ENCODE assay signal across 10 cellular contexts in the genomic region with DNA sequence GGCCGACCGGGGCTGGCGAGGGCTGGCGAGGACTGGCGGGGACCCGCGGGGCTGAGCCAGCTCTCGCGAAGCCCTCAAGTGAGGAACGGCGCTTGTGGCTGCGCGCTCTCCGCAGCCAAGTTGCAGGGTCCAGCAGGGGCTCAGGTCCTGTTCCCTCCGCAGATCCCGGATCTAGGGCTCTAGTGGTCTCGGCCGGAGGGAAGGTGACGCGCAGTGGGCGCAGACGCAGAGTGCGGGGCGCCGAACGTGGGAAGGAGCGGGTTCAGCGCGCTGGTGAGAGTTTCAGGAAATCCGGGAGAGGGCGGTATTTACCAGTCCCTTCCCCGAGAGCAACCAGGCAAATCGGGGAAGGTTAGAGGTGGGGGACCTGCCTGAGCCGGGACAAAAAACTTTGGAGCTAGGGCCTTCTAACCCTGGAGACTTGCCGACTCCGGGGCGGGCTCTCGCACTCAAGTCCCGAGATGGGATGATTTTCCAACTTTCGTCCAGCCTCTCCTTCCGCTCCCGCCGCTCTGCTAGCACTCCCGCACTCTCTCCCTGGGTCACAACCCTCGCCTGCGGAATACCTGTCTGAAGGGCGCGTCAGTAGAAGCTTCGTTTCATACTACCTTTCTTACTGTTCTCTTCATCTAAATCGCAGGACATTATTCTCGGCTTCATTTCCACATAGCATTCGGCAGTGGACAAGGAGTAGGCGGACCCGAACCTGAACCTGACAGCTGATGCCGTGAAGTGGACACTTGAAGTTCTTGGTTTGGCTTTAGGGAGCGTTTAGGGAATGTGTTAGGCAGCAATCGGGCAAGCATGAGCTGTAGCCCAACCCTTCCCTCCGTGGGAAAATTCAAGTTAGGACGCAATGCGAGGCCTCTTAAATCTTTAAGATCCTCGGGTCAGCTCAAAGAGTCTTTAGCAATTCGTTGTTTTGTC. TPM values are rescaled to one million over a fixed set of nuclear protein-coding genes. Genes with fewer than 3 reads are reported as not detected.
DNase-seq lines count a peak whose midpoint lies in the region; ATAC-seq, FAIRE-seq and TF ChIP-seq lines count a peak whose summit lies in the region.
"Had no signal": no experiment of that assay in that cellular context is flagged by ENCODE, and none has a peak within 500 bp of the region (broad histone marks: within the 10 kb centered on the region; RNA-seq: fewer than 3 reads in every experiment).

No MANE protein-coding gene starts in this region.

- no peaks in the 10 kb centered on the region for H3K79me2 ChIP-seq in PC-3 (ENCODE audit: low read length)

- no peak for FAIRE-seq in GM12892 (lab: Jason Lieb, UNC)
- FAIRE-seq: G401.6 had no signal

- H3K4me3 ChIP-seq in PC-3 (ENCODE audit: low read length), result peak overlapping the region; percentile 82

- no peaks in the 10 kb centered on the region for H3F3A ChIP-seq in PC-3 (ENCODE audit: low read length, unreplicated experiment)

- H3K4me1 ChIP-seq in PC-3 (ENCODE audit: insufficient read depth, low read length), result peaks cover 15% of the 10 kb centered on the region

- H3K4me2 ChIP-seq in PC-3 (ENCODE audit: low read length), result peak overlapping the region; percentile 99

- H3K9ac ChIP-seq in PC-3 (ENCODE audit: low read length), result peak overlapping the region; percentile 36

- no peaks in the 10 kb centered on the region for H3K9me3 ChIP-seq in PC-3 (ENCODE audit: low read length)

- H3K27ac ChIP-seq in PC-3 (ENCODE audit: low read length), result no peak overlapping the region

- POLR2A ChIA-PET in PC-3 (lab: Charles Lee; ENCODE audit: unreplicated experiment), result no interaction called here

- DNase-seq in activated T-cell treated with anti-CD3 and anti-CD28 coated beads, Interleukin-2, amount 50 U/mL, for 48 hours, result peak; percentile 20 to 22
- DNase-seq in activated T-cell treated with anti-CD3 and anti-CD28 coated beads, Interleukin-2, amount 50 U/mL, for 1 hour, result no peak
- DNase-seq in PC-3, result peak; percentile 73
- DNase-seq in fibroblast of the conjunctiva (ENCODE audit: low read depth), result peak; percentile 16
- peak; percentile 91 for DNase-seq in retina
- no peak for DNase-seq in GM12892 (ENCODE audit: insufficient read length)
- DNase-seq in hypothalamus (lab: John Stamatoyannopoulos, UW), result no peak

- no TSS peak for BruUV-seq in PC-3 (replicated peaks; lab: Mats Ljungman, UMichigan)

- H2AFZ ChIP-seq in PC-3 (ENCODE audit: low read length), result peak overlapping the region; percentile 98

- peak; percentile 93 for ATAC-seq in PC-3
- no peak for ATAC-seq in HG02588 (IDR thresholded peaks at IDR 0.05; ENCODE audit: unreplicated experiment)

- no peaks in the 10 kb centered on the region for H3K9me2 ChIP-seq in PC-3 (replicated peaks; ENCODE audit: low read length)

- CTCF ChIA-PET in PC-3 (lab: Charles Lee), result interaction anchor here (0.6 to 2.7 kb wide), 10 partner anchors 13 to 550 kb away, joined by 3 to 23 read pairs (median 4); a partner anchor contains a TSS

- H3K27me3 ChIP-seq in PC-3 (ENCODE audit: low read length), result no peaks in the 10 kb centered on the region

- no peaks in the 10 kb centered on the region for H4K20me1 ChIP-seq in PC-3 (ENCODE audit: low read length)

- intact Hi-C loops in PC-3 (cut with micrococcal nuclease), result loop anchor here (1.0 to 2.0 kb wide), 4 partner anchors 99 to 502 kb away; no protein-coding TSS in a partner anchor

- peak; percentile 86 for TF ChIP-seq CTCF in PC-3 (conservative IDR thresholded peaks at IDR 0.05; ENCODE audit: low read depth, low read length)

- H3K36me3 ChIP-seq in PC-3 (ENCODE audit: low read depth, low read length), result no peaks in the 10 kb centered on the region

- no peak for TF ChIP-seq POLR2A in GM12892 (IDR thresholded peaks at IDR 0.05; ENCODE audit: low read depth, low read length)

RNA-seq across cellular contexts. Expression of a gene that starts 13.6 kb away (rescaled TPM):
- 14.3 and 14.9 TPM in 2 replicates for total RNA-seq in PC-3 (2014; rRNA removed)
- polyA plus RNA-seq in GM12892 (2012; ENCODE audit: missing spikeins), result 1.3 TPM
- total RNA-seq: temporal lobe had no signal

Comparison
In these comparisons a context has a peak if more than half of its experiments do, and no peak if none do; other contexts are left out.
1. DNase-seq: peak in activated T-cell treated with anti-CD3 and anti-CD28 coated beads, Interleukin-2, amount 50 U/mL, for 48 hours (2 of 2), PC-3 (single experiment), fibroblast of the conjunctiva (single experiment) and retina (single experiment); none in activated T-cell treated with anti-CD3 and anti-CD28 coated beads, Interleukin-2, amount 50 U/mL, for 1 hour (single experiment), GM12892 (single experiment) and hypothalamus (0 of 51).